8 cellular contexts compared by ENCODE assay signal in the genomic region with DNA sequence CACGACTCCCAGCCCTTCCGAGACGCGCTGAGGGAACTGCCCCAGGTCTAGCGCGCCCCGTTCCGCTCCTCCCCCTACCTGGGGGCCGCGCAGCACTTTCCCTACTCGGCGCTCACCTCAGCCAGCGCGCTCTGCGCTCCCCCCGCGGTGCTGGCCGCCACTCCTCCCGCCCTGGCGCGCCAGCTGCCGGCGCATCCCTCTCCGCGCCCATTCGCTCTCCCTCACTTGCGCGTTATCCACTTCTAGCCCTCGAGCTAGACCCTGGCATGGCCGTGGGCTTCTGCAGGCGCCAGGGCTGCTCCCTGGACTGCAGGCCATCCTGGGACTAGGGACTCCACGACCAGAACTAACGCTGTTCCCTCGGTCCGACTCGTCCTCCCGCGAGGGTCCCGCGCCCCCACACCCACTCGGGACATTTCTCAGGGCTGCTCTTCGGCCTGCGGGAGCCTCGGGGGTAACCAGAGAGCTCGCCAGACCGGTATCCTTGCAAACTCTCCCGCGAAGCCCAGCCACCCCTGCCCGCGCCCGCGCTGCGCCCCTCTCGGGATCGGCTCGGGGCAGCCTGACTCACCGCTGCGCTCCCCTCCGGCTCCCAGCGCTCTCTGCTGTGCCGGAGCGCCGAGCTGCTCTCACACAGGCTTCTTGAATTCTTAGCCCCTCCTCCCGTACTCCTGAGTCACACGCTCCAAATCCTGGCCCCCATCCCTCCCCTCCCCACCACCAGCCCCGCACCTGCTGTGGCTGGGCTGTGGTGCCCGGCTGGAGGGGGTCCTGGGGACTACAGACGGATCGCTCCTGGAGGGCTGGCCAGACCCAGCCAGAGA. TPM values are rescaled to one million over a fixed set of nuclear protein-coding genes. Genes with fewer than 3 reads are reported as not detected.
DNase-seq lines count a peak whose midpoint lies in the region; ATAC-seq and TF ChIP-seq lines count a peak whose summit lies in the region.

A gene (minus strand): TSS at position 617 of the 824 bp plus-strand sequence. CDS start 51,454 bp downstream, outside the sequence.

- H3K27me3 Mint-ChIP-seq in activated CD8-positive, alpha-beta T cell treated with anti-CD3 and anti-CD28 coated beads, Interleukin-2, amount 10 ng/mL, durations not matched to agents 7 days and 5 days (ENCODE audit: low read depth) = peaks cover 28% of the 10 kb centered on the region

- no peak for TF ChIP-seq CTCF in omental fat pad (IDR thresholded peaks at IDR 0.05)

- no peak within 1 kb of the TSS for H3K4me3 Mint-ChIP-seq in activated CD8-positive, alpha-beta T cell treated with anti-CD3 and anti-CD28 coated beads, Interleukin-2, amount 10 ng/mL, durations not matched to agents 7 days and 5 days

- no peaks in the 10 kb centered on the region for H3K36me3 Mint-ChIP-seq in activated CD8-positive, alpha-beta T cell treated with anti-CD3 and anti-CD28 coated beads, Interleukin-2, amount 10 ng/mL, durations not matched to agents 7 days and 5 days (ENCODE audit: low read depth)

- DNase-seq in DMS 273 treated with DMSO at 0.1 percent for 48 hours (lab: John Stamatoyannopoulos, UW) = peak; percentile 34
- peak; percentile 65 for DNase-seq in NCI-H2227 (lab: John Stamatoyannopoulos, UW; ENCODE audit: unreplicated experiment)
- peak; percentile 35 for DNase-seq in fibroblast of gingiva (ENCODE audit: low read depth)
- no peak for DNase-seq in omental fat pad (ENCODE audit: low spot score)
- no peak for DNase-seq in putamen (ENCODE audit: low spot score)
- DNase-seq in RKO (ENCODE audit: low spot score) = no peak
- no peak for DNase-seq in activated CD8-positive, alpha-beta T cell treated with anti-CD3 and anti-CD28 coated beads, Interleukin-2, amount 10 ng/mL, durations not matched to agents 7 days and 5 days

- ATAC-seq in omental fat pad (ENCODE audit: low FRiP score) (peak; percentile 86), GM19035 (IDR thresholded peaks at IDR 0.05; ENCODE audit: unreplicated experiment) (no peak)
- no peak for ATAC-seq in activated CD8-positive, alpha-beta T cell treated with anti-CD3 and anti-CD28 coated beads, Interleukin-2, amount 10 ng/mL, durations not matched to agents 7 days and 5 days

- CTCF ChIA-PET in activated CD8-positive, alpha-beta T cell treated with anti-CD3 and anti-CD28 coated beads, Interleukin-2, amount 10 ng/mL, durations not matched to agents 7 days and 5 days (lab: Charles Lee) = no interaction called here

- H3K27ac Mint-ChIP-seq in activated CD8-positive, alpha-beta T cell treated with anti-CD3 and anti-CD28 coated beads, Interleukin-2, amount 10 ng/mL, durations not matched to agents 7 days and 5 days = no peak within 1 kb of the TSS

- no peaks in the 10 kb centered on the region for H3K4me1 Mint-ChIP-seq in activated CD8-positive, alpha-beta T cell treated with anti-CD3 and anti-CD28 coated beads, Interleukin-2, amount 10 ng/mL, durations not matched to agents 7 days and 5 days (ENCODE audit: low read depth)

- H3K9me3 Mint-ChIP-seq in activated CD8-positive, alpha-beta T cell treated with anti-CD3 and anti-CD28 coated beads, Interleukin-2, amount 10 ng/mL, durations not matched to agents 7 days and 5 days (ENCODE audit: insufficient read depth) = no peaks in the 10 kb centered on the region

- POLR2A ChIA-PET in activated CD8-positive, alpha-beta T cell treated with anti-CD3 and anti-CD28 coated beads, Interleukin-2, amount 10 ng/mL, durations not matched to agents 7 days and 5 days (lab: Charles Lee) = no interaction called here

RNA-seq across cellular contexts. Expression of the gene that starts here (rescaled TPM):
- 10 to 100 TPM in 2 of 4 donors, 1 to 10 TPM in 2; 2.3 to 19.2 (median 10.2) TPM for total RNA-seq in omental fat pad
- not detected for total RNA-seq in activated CD8-positive, alpha-beta T cell treated with anti-CD3 and anti-CD28 coated beads, Interleukin-2, amount 10 ng/mL, durations not matched to agents 7 days and 5 days

Comparison
In these comparisons a context has a peak if more than half of its experiments do, and no peak if none do; other contexts are left out.
1. DNase-seq: peak in DMS 273 treated with DMSO at 0.1 percent for 48 hours (single experiment), NCI-H2227 (single experiment) and fibroblast of gingiva (single experiment); none in omental fat pad (single experiment), putamen (single experiment), RKO (single experiment) and activated CD8-positive, alpha-beta T cell treated with anti-CD3 and anti-CD28 coated beads, Interleukin-2, amount 10 ng/mL, durations not matched to agents 7 days and 5 days (single experiment).